ENCODE assay signal across 12 cellular contexts in the genomic region with DNA sequence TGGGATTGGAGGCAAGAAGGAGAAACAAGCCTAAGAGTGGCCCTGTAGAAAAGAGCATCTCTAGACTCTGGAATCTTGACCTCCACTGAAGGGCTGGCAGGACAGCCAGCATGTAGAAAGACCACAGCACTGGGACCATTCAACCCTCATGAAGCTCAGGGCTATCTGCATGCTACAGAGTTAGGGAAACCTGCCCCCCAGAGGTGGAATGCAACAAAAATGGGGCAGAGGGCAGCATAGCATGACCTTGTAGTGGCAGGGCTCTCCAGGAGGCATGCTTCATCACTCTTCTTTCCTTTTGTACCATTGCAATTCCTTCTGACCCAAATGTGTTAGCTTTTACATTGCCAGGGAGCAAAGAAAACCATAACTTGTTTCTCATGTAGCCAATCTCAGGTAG.
DNase-seq lines count a peak whose midpoint lies in the region; ATAC-seq and TF ChIP-seq lines count a peak whose summit lies in the region.
"Had no signal": no experiment of that assay in that cellular context is flagged by ENCODE, and none has a peak within 500 bp of the region (broad histone marks: within the 10 kb centered on the region; RNA-seq: fewer than 3 reads in every experiment).

No MANE protein-coding gene starts in this region.

- no peaks in the 10 kb centered on the region for H3K27me3 Mint-ChIP-seq in neural progenitor cell (ENCODE audit: insufficient read depth, low read depth)
- H3K27me3 Mint-ChIP-seq: activated naive CD8-positive, alpha-beta T cell treated with anti-CD3 and anti-CD28 coated beads, Interleukin-2, amount 50 U/mL, for 24 hours had no signal

- no peaks in the 10 kb centered on the region for H3K79me2 ChIP-seq in SK-N-SH (ENCODE audit: insufficient read depth)
- no peaks in the 10 kb centered on the region for H3K79me2 ChIP-seq in neural progenitor cell (ENCODE audit: low read depth)

- DNase-seq in DMS53 (lab: John Stamatoyannopoulos, UW): peak; percentile 59
- no peak for DNase-seq in DMS53 treated with DMSO at 0.1 percent for 48 hours (lab: John Stamatoyannopoulos, UW; ENCODE audit: unreplicated experiment)
- DNase-seq in SK-N-SH: no peak
- DNase-seq in neural progenitor cell (ENCODE audit: low spot score): peak; percentile 46
- no peak for DNase-seq in NCI-H2029 treated with DMSO at 0.1 percent for 48 hours (lab: John Stamatoyannopoulos, UW)
- DNase-seq in left lung: no peak
- no peak for DNase-seq in SKM-1 treated with dmso at 0.1 percent for 144 hours (lab: John Stamatoyannopoulos, UW; ENCODE audit: unreplicated experiment)
- DNase-seq: activated naive CD8-positive, alpha-beta T cell treated with anti-CD3 and anti-CD28 coated beads, Interleukin-2, amount 50 U/mL, for 24 hours; occipital lobe; T1000 had no signal

- H3K27ac Mint-ChIP-seq in neural progenitor cell: no peak overlapping the region
- H3K27ac Mint-ChIP-seq: activated naive CD8-positive, alpha-beta T cell treated with anti-CD3 and anti-CD28 coated beads, Interleukin-2, amount 50 U/mL, for 24 hours had no signal

- H3K27me3 ChIP-seq in SK-N-SH (ENCODE audit: insufficient read depth) (no peaks in the 10 kb centered on the region), neural progenitor cell (no peaks in the 10 kb centered on the region), left lung (no peaks in the 10 kb centered on the region)

- no peak overlapping the region for H3K4me3 Mint-ChIP-seq in neural progenitor cell
- H3K4me3 Mint-ChIP-seq: activated naive CD8-positive, alpha-beta T cell treated with anti-CD3 and anti-CD28 coated beads, Interleukin-2, amount 50 U/mL, for 24 hours; dendritic cell treated with granulocyte-macrophage colony-stimulating factor and Interleukin-4, amounts not matched to agents 40 ng/mL and 50 ng/mL, for 4 days had no signal

- H3K4me1 ChIP-seq in SK-N-SH (ENCODE audit: control insufficient read depth in 1 of 2, insufficient read depth in 2 of 2, low read depth in 1 of 2, low read length in 1 of 2): peaks cover 0 to 25% of the 10 kb centered on the region in 2 experiments; a peak in 2 of 4 replicates
- H3K4me1 ChIP-seq in neural progenitor cell: peaks cover 5% of the 10 kb centered on the region
- no peaks in the 10 kb centered on the region for H3K4me1 ChIP-seq in left lung

- TF ChIP-seq EP300 in SK-N-SH (IDR thresholded peaks at IDR 0.05; ENCODE audit: borderline replicate concordance in 1 of 2, low read depth in 1 of 2, low read length in 1 of 2): no peak

- no peaks in the 10 kb centered on the region for H3K9me3 Mint-ChIP-seq in neural progenitor cell
- H3K9me3 Mint-ChIP-seq: dendritic cell treated with granulocyte-macrophage colony-stimulating factor and Interleukin-4, amounts not matched to agents 40 ng/mL and 50 ng/mL, for 4 days had no signal

- no peaks in the 10 kb centered on the region for H3K9me2 ChIP-seq in SK-N-SH

- H3F3A ChIP-seq in SK-N-SH (replicated peaks; ENCODE audit: insufficient read depth) (no peaks in the 10 kb centered on the region), neural progenitor cell (ENCODE audit: low read depth) (no peaks in the 10 kb centered on the region)

- H3K4me3 ChIP-seq in SK-N-SH (ENCODE audit: low read depth in 2 of 2, low read length in 1 of 2) (no peak overlapping the region), neural progenitor cell (no peak overlapping the region), left lung (no peak overlapping the region)

- no peaks in the 10 kb centered on the region for H4K20me1 ChIP-seq in SK-N-SH (ENCODE audit: insufficient read depth)
- H4K20me1 ChIP-seq in neural progenitor cell (ENCODE audit: low read depth): no peaks in the 10 kb centered on the region

- no peak overlapping the region for H3K27ac ChIP-seq in SK-N-SH (ENCODE audit: low read depth in 2 of 2, low read length in 1 of 2)
- H3K27ac ChIP-seq in neural progenitor cell: no peak overlapping the region
- H3K27ac ChIP-seq in left lung: no peak overlapping the region

- peaks cover 20% of the 10 kb centered on the region for H3K4me1 Mint-ChIP-seq in neural progenitor cell
- H3K4me1 Mint-ChIP-seq: activated naive CD8-positive, alpha-beta T cell treated with anti-CD3 and anti-CD28 coated beads, Interleukin-2, amount 50 U/mL, for 24 hours had no signal

- H3K9ac ChIP-seq in SK-N-SH (no peak overlapping the region), neural progenitor cell (no peak overlapping the region)

- H3K9me3 ChIP-seq in SK-N-SH (no peaks in the 10 kb centered on the region), neural progenitor cell (ENCODE audit: low read depth) (no peaks in the 10 kb centered on the region), left lung (no peaks in the 10 kb centered on the region)

- no peaks in the 10 kb centered on the region for H3K36me3 ChIP-seq in SK-N-SH (replicated peaks in 1 of 2; ENCODE audit: control insufficient read depth in 1 of 2, insufficient read depth in 2 of 2, low read length in 1 of 2)
- no peaks in the 10 kb centered on the region for H3K36me3 ChIP-seq in neural progenitor cell
- no peaks in the 10 kb centered on the region for H3K36me3 ChIP-seq in left lung

- TF ChIP-seq CTCF in SK-N-SH (IDR thresholded peaks at IDR 0.05): no peak
- peak; percentile 45 for TF ChIP-seq CTCF in neural progenitor cell (IDR thresholded peaks at IDR 0.05)
- TF ChIP-seq CTCF in left lung (IDR thresholded peaks at IDR 0.05): no peak

- intact Hi-C loops in left lung (cut with DNase I): no loop called here

- TF ChIP-seq RAD21 in SK-N-SH (IDR thresholded peaks at IDR 0.05; ENCODE audit: low read length): peak; percentile 38; the same call in 1 of the 2 replicates

- CTCF ChIA-PET in SK-N-SH (lab: Yijun Ruan, JAX): interaction anchor here (1.2 to 2.2 kb wide), 4 partner anchors 19 to 640 kb away, joined by 3 to 12 read pairs (median 4); partner anchors contain the start of gene EPHB1

- peak; percentile 82 for ATAC-seq in HG02759 (IDR thresholded peaks at IDR 0.05; ENCODE audit: unreplicated experiment)
- ATAC-seq in left lung: no peak
- ATAC-seq: activated naive CD8-positive, alpha-beta T cell treated with anti-CD3 and anti-CD28 coated beads, Interleukin-2, amount 50 U/mL, for 24 hours had no signal

- no peak overlapping the region for H3K4me2 ChIP-seq in SK-N-SH
- H3K4me2 ChIP-seq in neural progenitor cell: no peak overlapping the region

- H2AFZ ChIP-seq in SK-N-SH (ENCODE audit: low read depth) (no peak overlapping the region), neural progenitor cell (replicated peaks) (no peak overlapping the region)

- no peaks in the 10 kb centered on the region for H3K36me3 Mint-ChIP-seq in neural progenitor cell

- POLR2A ChIA-PET in SK-N-SH (lab: Yijun Ruan, JAX): interaction anchor here (0.8 kb wide), 1 partner anchor 445 kb away, joined by 4 read pairs; the partner anchor contains the start of gene EPHB1

TF ChIP-seq in SK-N-SH, 30 proteins besides CTCF, POLR2A, EP300 and RAD21:
- TF ChIP-seq IRF3 (IDR thresholded peaks at IDR 0.05; ENCODE audit: low read depth, low read length): no peak
- TF ChIP-seq SMC3 (IDR thresholded peaks at IDR 0.05; ENCODE audit: low read depth, low read length): peak; percentile 14; the same call in 1 of the 2 replicates

Comparison
In these comparisons a context has a peak if more than half of its experiments do, and no peak if none do; other contexts are left out.
1. DNase-seq: peak in DMS53 (single experiment) and neural progenitor cell (single experiment); none in DMS53 treated with DMSO at 0.1 percent for 48 hours (single experiment), SK-N-SH (single experiment), NCI-H2029 treated with DMSO at 0.1 percent for 48 hours (single experiment), left lung (0 of 2) and SKM-1 treated with dmso at 0.1 percent for 144 hours (single experiment).